ENCODE assay signal across 27 cellular contexts in the genomic region with DNA sequence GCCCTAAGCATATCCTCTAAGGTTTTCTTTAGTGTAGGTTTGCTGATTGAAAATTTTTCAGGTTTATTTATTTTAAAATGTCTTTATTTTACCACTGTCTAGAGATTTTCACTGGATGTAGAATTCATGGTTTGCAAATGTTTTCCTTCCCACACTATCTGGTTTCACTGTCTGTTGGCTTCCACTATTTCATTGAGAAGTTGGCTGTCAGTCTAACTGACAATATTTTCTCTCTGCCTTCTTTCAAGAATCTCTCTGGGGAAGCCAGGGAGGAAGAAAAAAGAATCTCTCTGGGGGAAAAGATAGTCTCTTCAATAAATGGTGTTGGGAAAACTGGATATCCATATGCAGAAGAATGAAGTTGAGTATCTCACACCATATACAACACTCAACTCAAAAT.
"Had no signal": no experiment of that assay in that cellular context is flagged by ENCODE, and none has a peak within 500 bp of the region (broad histone marks: within the 10 kb centered on the region; RNA-seq: fewer than 3 reads in every experiment).

No MANE protein-coding gene starts in this region.

- FAIRE-seq: islet of Langerhans, kidney, small intestine, urothelium cell line had no signal

- H3K36me3 ChIP-seq: ovary, prostate gland had no signal

- H3K4me3 Mint-ChIP-seq: immature natural killer cell; naive thymus-derived CD4-positive, alpha-beta T cell; natural killer cell treated with Interleukin-12 subunit alpha and Interleukin-12 subunit beta and Interleukin-15 and Interleukin-18, amount 100 ng/mL, for 72 hours; stimulated activated effector memory CD8-positive, alpha-beta T cell treated with anti-CD3 and anti-CD28 coated beads, Interleukin-12 subunit alpha, Interleukin-12 subunit beta, amount 100 ng/mL, for 72 hours; stimulated activated naive CD8-positive, alpha-beta T cell treated with anti-CD3 and anti-CD28 coated beads, Interleukin-15, Interleukin-2, amounts not matched to agents 100 ng/mL and 50 ng/mL, for 24 hours had no signal

- H3K27ac Mint-ChIP-seq: immature natural killer cell; naive thymus-derived CD4-positive, alpha-beta T cell; natural killer cell treated with Interleukin-12 subunit alpha and Interleukin-12 subunit beta and Interleukin-15 and Interleukin-18, amount 100 ng/mL, for 72 hours; stimulated activated effector memory CD8-positive, alpha-beta T cell treated with anti-CD3 and anti-CD28 coated beads, Interleukin-12 subunit alpha, Interleukin-12 subunit beta, amount 100 ng/mL, for 72 hours; stimulated activated naive CD8-positive, alpha-beta T cell treated with anti-CD3 and anti-CD28 coated beads, Interleukin-15, Interleukin-2, amounts not matched to agents 100 ng/mL and 50 ng/mL, for 24 hours had no signal

- ATAC-seq: mucosa of descending colon; naive thymus-derived CD4-positive, alpha-beta T cell; natural killer cell treated with Interleukin-12 subunit alpha and Interleukin-12 subunit beta and Interleukin-15 and Interleukin-18, amount 100 ng/mL, for 72 hours; right cardiac atrium; stimulated activated effector memory CD8-positive, alpha-beta T cell treated with anti-CD3 and anti-CD28 coated beads, Interleukin-12 subunit alpha, Interleukin-12 subunit beta, amount 100 ng/mL, for 72 hours; upper lobe of right lung had no signal

- H3K4me1 ChIP-seq: prostate gland, suprapubic skin, upper lobe of right lung had no signal

- H3K4me3 ChIP-seq: left ventricle myocardium inferior, lung, mucosa of descending colon, ovary, prostate gland, sigmoid colon, spleen, suprapubic skin, thoracic aorta, tibial artery, upper lobe of right lung had no signal

- DNase-seq: hypothalamus; immature natural killer cell; kidney; left ventricle myocardium inferior; midbrain; mucosa of descending colon; naive thymus-derived CD4-positive, alpha-beta T cell; ovary; retina; right cardiac atrium; sigmoid colon; small intestine; spleen; stimulated activated CD4-positive, alpha-beta T cell treated with anti-CD3 and anti-CD28 coated beads, Interleukin-4, amount 100 ng/mL, for 24 hours; stimulated activated naive CD4-positive, alpha-beta T cell; tibial artery; trophoblast cell; upper lobe of right lung had no signal

- H3K9me3 ChIP-seq: ovary, prostate gland had no signal

- H3K27me3 Mint-ChIP-seq: naive thymus-derived CD4-positive, alpha-beta T cell; natural killer cell treated with Interleukin-12 subunit alpha and Interleukin-12 subunit beta and Interleukin-15 and Interleukin-18, amount 100 ng/mL, for 72 hours; stimulated activated naive CD8-positive, alpha-beta T cell treated with anti-CD3 and anti-CD28 coated beads, Interleukin-15, Interleukin-2, amounts not matched to agents 100 ng/mL and 50 ng/mL, for 24 hours had no signal

- H3K27ac ChIP-seq: left ventricle myocardium inferior, ovary, prostate gland, sigmoid colon, spleen, suprapubic skin, thoracic aorta, tibial artery, upper lobe of right lung had no signal

- H3K27me3 ChIP-seq: ovary, sigmoid colon, spleen, suprapubic skin, tibial artery, upper lobe of right lung had no signal
